ENCODE assay signal across 9 cellular contexts in genomic region chr18:77108001-77108692, GRCh38. TPM values are rescaled to one million over a fixed set of nuclear protein-coding genes. Genes with fewer than 3 reads are reported as not detected.
DNase-seq lines count a peak whose midpoint lies in the region; ATAC-seq, FAIRE-seq and TF ChIP-seq lines count a peak whose summit lies in the region.
"Had no signal": no experiment of that assay in that cellular context is flagged by ENCODE, and none has a peak within 500 bp of the region (broad histone marks: within the 10 kb centered on the region; RNA-seq: fewer than 3 reads in every experiment).

No MANE protein-coding gene starts in this region.

- POLR2A ChIA-PET in A549 (lab: Yijun Ruan, JAX), result no interaction called here

- H2AFZ ChIP-seq in neural cell (ENCODE audit: low read depth, low read length), result no peak overlapping the region

- H3K27me3 ChIP-seq in RWPE2 (ENCODE audit: insufficient read depth, poor library complexity, severe bottlenecking), result no peaks in the 10 kb centered on the region
- H3K27me3 ChIP-seq in endocrine pancreas (ENCODE audit: control insufficient read depth, insufficient read depth, low read length), result no peaks in the 10 kb centered on the region
- no peaks in the 10 kb centered on the region for H3K27me3 ChIP-seq in neural cell (ENCODE audit: insufficient read depth, low read depth, low read length)
- no peaks in the 10 kb centered on the region for H3K27me3 ChIP-seq in foreskin keratinocyte

- H3K4me2 ChIP-seq in A549 (peak overlapping the region; percentile 18; the same call in 2 of the 3 replicates), neural cell (ENCODE audit: low read length) (peak overlapping the region; percentile 66)

- no peaks in the 10 kb centered on the region for H3K79me2 ChIP-seq in neural cell (replicated peaks; ENCODE audit: insufficient read depth, low read length)

- H3K9ac ChIP-seq in endocrine pancreas (ENCODE audit: control insufficient read depth, insufficient read depth, low read length) (no peak overlapping the region), neural cell (ENCODE audit: low read length) (peak overlapping the region; percentile 34)

- H3K9me3 ChIP-seq in A549 (no peaks in the 10 kb centered on the region), RWPE2 (ENCODE audit: severe bottlenecking) (no peaks in the 10 kb centered on the region), endocrine pancreas (ENCODE audit: control insufficient read depth, low read length) (no peaks in the 10 kb centered on the region), neural cell (ENCODE audit: low read length) (no peaks in the 10 kb centered on the region)

- H3K36me3 ChIP-seq in RWPE2 (ENCODE audit: low read depth) (peaks cover 28% of the 10 kb centered on the region), endocrine pancreas (ENCODE audit: control insufficient read depth, insufficient read depth, low read length) (no peaks in the 10 kb centered on the region), neural cell (ENCODE audit: insufficient read depth, low read length) (no peaks in the 10 kb centered on the region)

- FAIRE-seq in A549 (lab: Jason Lieb, UNC) (no peak), GM12892 (lab: Jason Lieb, UNC) (peak; percentile 96)

- ATAC-seq in A549 (peak in 1 of 2 experiments; percentile 28; a peak in 2 of 6 replicates), HG02938 (IDR thresholded peaks at IDR 0.05; ENCODE audit: unreplicated experiment) (peak; percentile 49), RWPE2 (ENCODE audit: low read depth) (peak; percentile 58), foreskin keratinocyte (no peak)
- ATAC-seq: HCT116 had no signal

- TF ChIP-seq POLR2A in A549 (IDR thresholded peaks at IDR 0.05; ENCODE audit: low read length) (no peak), GM12892 (IDR thresholded peaks at IDR 0.05; ENCODE audit: low read depth, low read length) (no peak)

- H3K9me2 ChIP-seq in neural cell (ENCODE audit: insufficient read depth, low read length), result no peaks in the 10 kb centered on the region

- CTCF ChIA-PET in A549 (lab: Yijun Ruan, JAX), result interaction anchor here (1.1 kb wide), 1 partner anchor 40 kb away, joined by 3 read pairs; no protein-coding TSS in a partner anchor

- no peak for TF ChIP-seq RAD21 in A549 (conservative IDR thresholded peaks at IDR 0.05 in 1 of 2, IDR thresholded peaks at IDR 0.05 in 1 of 2)
- no peak for TF ChIP-seq RAD21 in neural cell (conservative IDR thresholded peaks at IDR 0.05)

- H3K27ac ChIP-seq in A549 (peak overlapping the region in 1 of 2 experiments; percentile 64; a peak in 3 of 6 replicates), RWPE2 (ENCODE audit: poor library complexity, severe bottlenecking) (no peak overlapping the region), neural cell (ENCODE audit: low read length) (peak overlapping the region; percentile 62), foreskin keratinocyte (no peak overlapping the region)

- peaks cover 66% of the 10 kb centered on the region for H3K4me1 ChIP-seq in A549
- H3K4me1 ChIP-seq in RWPE2 (ENCODE audit: insufficient read depth, poor library complexity, severe bottlenecking), result peaks cover 22% of the 10 kb centered on the region
- peaks cover 9% of the 10 kb centered on the region for H3K4me1 ChIP-seq in endocrine pancreas (ENCODE audit: control insufficient read depth, insufficient read depth, low read length)
- H3K4me1 ChIP-seq in foreskin keratinocyte, result peaks cover 20% of the 10 kb centered on the region

- peaks cover 8% of the 10 kb centered on the region for H3F3A ChIP-seq in neural cell (ENCODE audit: insufficient read depth, low read length, poor library complexity, severe bottlenecking)

- WGBS in A549 (ENCODE audit: missing lambda C conversion rate), result 65% methylated on average over 13 of the region's 13 CpGs

- no peak for DNase-seq in A549 (ENCODE audit: low read depth in 1 of 2, low spot score in 1 of 2)
- DNase-seq in GM12892 (ENCODE audit: insufficient read length), result no peak
- no peak for DNase-seq in RWPE2 (ENCODE audit: low spot score)
- no peak for DNase-seq in foreskin keratinocyte
- DNase-seq in dermis blood vessel endothelial cell, result no peak

- TF ChIP-seq CTCF in A549 (IDR thresholded peaks at IDR 0.05) (no peak), RWPE2 (IDR thresholded peaks at IDR 0.05; ENCODE audit: poor library complexity, severe bottlenecking) (no peak), neural cell (IDR thresholded peaks at IDR 0.05; ENCODE audit: poor library complexity, severe bottlenecking) (no peak), foreskin keratinocyte (conservative IDR thresholded peaks at IDR 0.05) (no peak)

- no peak overlapping the region for H3K4me3 ChIP-seq in A549
- no peak overlapping the region for H3K4me3 ChIP-seq in RWPE2 (ENCODE audit: severe bottlenecking)
- peak overlapping the region; percentile 40 for H3K4me3 ChIP-seq in endocrine pancreas (ENCODE audit: control insufficient read depth, insufficient read depth, low read length)
- H3K4me3 ChIP-seq in neural cell (ENCODE audit: low read length), result peak overlapping the region; percentile 51

- no peaks in the 10 kb centered on the region for H4K20me1 ChIP-seq in neural cell (ENCODE audit: insufficient read depth)

- TF ChIP-seq EP300 in A549 (IDR thresholded peaks at IDR 0.05) (no peak), neural cell (conservative IDR thresholded peaks at IDR 0.05; ENCODE audit: poor library complexity, severe bottlenecking) (peak; percentile 91)

TF ChIP-seq in A549, 52 proteins besides CTCF, POLR2A, EP300 and RAD21:
- TF ChIP-seq MYC (IDR thresholded peaks at IDR 0.05; ENCODE audit: borderline replicate concordance, low read length) (no peak), TFCP2L1 (CRISPR knock-in tag; IDR thresholded peaks at IDR 0.05) (no peak), CHD4 (IDR thresholded peaks at IDR 0.05; ENCODE audit: borderline replicate concordance) (no peak), HEYL (CRISPR knock-in tag; IDR thresholded peaks at IDR 0.05) (no peak), SMC3 (IDR thresholded peaks at IDR 0.05) (no peak)

TF ChIP-seq in neural cell, 6 proteins besides CTCF, POLR2A, EP300 and RAD21:
- TF ChIP-seq TAF1 (IDR thresholded peaks at IDR 0.05; ENCODE audit: low read depth) (no peak), EZH2 (IDR thresholded peaks at IDR 0.05; ENCODE audit: borderline replicate concordance, insufficient read depth, low read length, poor library complexity, severe bottlenecking) (no peak), POLR2AphosphoS5 (IDR thresholded peaks at IDR 0.05) (peak; percentile 68), SMC3 (conservative IDR thresholded peaks at IDR 0.05; ENCODE audit: poor library complexity) (no peak), REST (IDR thresholded peaks at IDR 0.05; ENCODE audit: borderline replicate concordance) (peak; percentile 27), MXI1 (conservative IDR thresholded peaks at IDR 0.05; ENCODE audit: poor library complexity, severe bottlenecking) (peak; percentile 29)

RNA-seq across cellular contexts. Expression of gene MBP, which starts 24.4 kb away (rescaled TPM):
- polyA plus RNA-seq in A549 (2011; rRNA removed) (28.6 and 33.1 TPM in 2 replicates), A549 (2017; fragmentation: RNase III; extraction: RNeasy Plus Mini Kit Qiagen cat#74134 plus additional on column Dnase treatment) (8.5 to 9.0 TPM (median 8.6 TPM) in 3 replicates), neural cell (1.6 and 3.3 TPM in 2 replicates), foreskin keratinocyte (9.3 and 9.5 TPM in 2 replicates)
- 7.0 and 7.3 TPM in 2 replicates for polyA plus RNA-seq in A549 (2012; cell fraction: cytosol; rRNA removed)
- 8.4 and 9.6 TPM in 2 replicates for polyA plus RNA-seq in A549 (2012; cell fraction: nucleus; rRNA removed)
- polyA minus RNA-seq in A549 (2011; rRNA and poly(A)+ RNA removed), result 31.0 and 39.2 TPM in 2 replicates
- 26.6 TPM for polyA plus RNA-seq in GM12892 (2012; ENCODE audit: missing spikeins)
- 4.6 and 6.8 TPM in 2 replicates for polyA minus RNA-seq in neural cell
- total RNA-seq in foreskin keratinocyte (24.7 and 26.6 TPM in 2 replicates), dermis blood vessel endothelial cell (5.6 and 6.3 TPM in 2 replicates)

Comparison
In these comparisons a context has a peak if more than half of its experiments do, and no peak if none do; other contexts are left out.
1. H3K4me3 ChIP-seq: peak in endocrine pancreas (single experiment) and neural cell (single experiment); none in A549 (single experiment) and RWPE2 (single experiment).